24 cellular contexts compared by ENCODE assay signal in genomic region chr13:28473044-28473443, GRCh38. TPM values are rescaled to one million over a fixed set of nuclear protein-coding genes. Genes with fewer than 3 reads are reported as not detected.
DNase-seq lines count a peak whose midpoint lies in the region; ATAC-seq, FAIRE-seq and TF ChIP-seq lines count a peak whose summit lies in the region.
"Had no signal": no experiment of that assay in that cellular context is flagged by ENCODE, and none has a peak within 500 bp of the region (broad histone marks: within the 10 kb centered on the region; RNA-seq: fewer than 3 reads in every experiment).

No MANE protein-coding gene starts in this region.

- no peak overlapping the region for H3K4me2 ChIP-seq in HepG2 (ENCODE audit: low read depth, low read length)
- H3K4me2 ChIP-seq in IMR-90 (ENCODE audit: low read depth, low read length), result no peak overlapping the region
- no peak overlapping the region for H3K4me2 ChIP-seq in K562 (ENCODE audit: insufficient read depth, low read length)

- H2AFZ ChIP-seq in HepG2 (ENCODE audit: low read length) (no peak overlapping the region), IMR-90 (replicated peaks; ENCODE audit: low read length, poor library complexity) (no peak overlapping the region), K562 (ENCODE audit: low read depth, low read length) (no peak overlapping the region)
- H2AFZ ChIP-seq: GM23248 had no signal

- no peak overlapping the region for H3K23ac ChIP-seq in IMR-90 (ENCODE audit: low read depth, low read length)

- H3K9ac ChIP-seq in HepG2 (ENCODE audit: insufficient read depth, low read depth, low read length), result no peak overlapping the region
- H3K9ac ChIP-seq in IMR-90 (ENCODE audit: low read depth, low read length), result no peak overlapping the region
- H3K9ac ChIP-seq in K562 (ENCODE audit: insufficient read depth in 1 of 2, low read depth in 2 of 2, low read length in 2 of 2), result no peak overlapping the region
- H3K9ac ChIP-seq: BLaER1 treated with 17β-estradiol and CSF1 and Interleukin-3, amounts not matched to agents 10 nM and 100 nM; GM23248 had no signal

- no peak overlapping the region for H3K4me3 ChIP-seq in HepG2 (replicated peaks in 1 of 3; ENCODE audit: insufficient read depth in 1 of 3, low read depth in 2 of 3, low read length in 3 of 3)
- no peak overlapping the region for H3K4me3 ChIP-seq in right lobe of liver
- H3K4me3 ChIP-seq in IMR-90 (ENCODE audit: insufficient read depth, low read depth, low read length), result no peak overlapping the region
- H3K4me3 ChIP-seq in K562, result no peak overlapping the region
- H3K4me3 ChIP-seq: BLaER1 treated with 17β-estradiol and CSF1 and Interleukin-3, amounts not matched to agents 10 nM and 100 nM; GM23248 had no signal

- BruUV-seq in HepG2 (replicated peaks; lab: Mats Ljungman, UMichigan) (no TSS peak), IMR-90 (replicated peaks; lab: Mats Ljungman, UMichigan) (no TSS peak), K562 (replicated peaks; lab: Mats Ljungman, UMichigan) (no TSS peak)

- H4K20me1 ChIP-seq in HepG2 (ENCODE audit: insufficient read depth, low read length) (no peaks in the 10 kb centered on the region), IMR-90 (ENCODE audit: insufficient read depth, low read length) (peaks cover 3% of the 10 kb centered on the region; the same call in 1 of the 2 replicates), K562 (replicated peaks; ENCODE audit: control insufficient read depth, insufficient read depth, low read length) (no peaks in the 10 kb centered on the region)

- POLR2A ChIA-PET in HepG2 (lab: Yijun Ruan, JAX), result no interaction called here
- POLR2A ChIA-PET in IMR-90 (lab: Charles Lee; ENCODE audit: unreplicated experiment), result no interaction called here
- POLR2A ChIA-PET in K562 (lab: Yijun Ruan, JAX), result no interaction called here

- H3K27me3 ChIP-seq in HepG2 (ENCODE audit: control insufficient read depth in 1 of 2, insufficient read depth in 2 of 2, low read length in 2 of 2) (no peaks in the 10 kb centered on the region), right lobe of liver (no peaks in the 10 kb centered on the region), IMR-90 (ENCODE audit: control insufficient read depth, insufficient read depth, low read length) (no peaks in the 10 kb centered on the region), K562 (ENCODE audit: control insufficient read depth in 2 of 2, insufficient read depth in 2 of 2, low read length in 2 of 2) (no peaks in the 10 kb centered on the region)
- H3K27me3 ChIP-seq: BE2C; BLaER1 treated with 17β-estradiol and CSF1 and Interleukin-3, amounts not matched to agents 10 nM and 100 nM had no signal

- dilution Hi-C loops in IMR-90 (cut with HindIII; ENCODE audit: low sequenced_read_pairs, unreplicated experiment), result no loop called here

- CTCF ChIA-PET in HepG2 (lab: Yijun Ruan, JAX; ENCODE audit: low intra/inter-chr PET ratio, low total read pairs), result no interaction called here
- CTCF ChIA-PET in IMR-90 (lab: Yijun Ruan, JAX), result no interaction called here
- CTCF ChIA-PET in K562 (lab: Yijun Ruan, JAX; ENCODE audit: low intra/inter-chr PET ratio), result no interaction called here

- H3K9me3 ChIP-seq in HepG2 (ENCODE audit: low read length), result no peaks in the 10 kb centered on the region
- no peaks in the 10 kb centered on the region for H3K9me3 ChIP-seq in right lobe of liver
- no peaks in the 10 kb centered on the region for H3K9me3 ChIP-seq in IMR-90 (ENCODE audit: control insufficient read depth, insufficient read depth, low read length)
- H3K9me3 ChIP-seq in K562 (replicated peaks; ENCODE audit: control insufficient read depth, insufficient read depth, low read depth, low read length), result no peaks in the 10 kb centered on the region
- H3K9me3 ChIP-seq: BE2C, Caco-2 had no signal

- no peak for TF ChIP-seq CTCF in HepG2 (CRISPR knock-in tag; IDR thresholded peaks at IDR 0.05)
- TF ChIP-seq CTCF in right lobe of liver (IDR thresholded peaks at IDR 0.05), result no peak
- TF ChIP-seq CTCF in IMR-90 (conservative IDR thresholded peaks at IDR 0.05; ENCODE audit: low read depth, low read length), result no peak
- TF ChIP-seq CTCF in K562 (IDR thresholded peaks at IDR 0.05 in 2 of 3, conservative IDR thresholded peaks at IDR 0.05 in 1 of 3; ENCODE audit: insufficient read depth in 2 of 3, low read depth in 1 of 3, low read length in 3 of 3), result no peak

- no peak overlapping the region for H2BK5ac ChIP-seq in IMR-90 (ENCODE audit: low read depth, low read length, poor library complexity, severe bottlenecking)

- TF ChIP-seq RAD21 in HepG2 (CRISPR knock-in tag; IDR thresholded peaks at IDR 0.05), result no peak
- no peak for TF ChIP-seq RAD21 in IMR-90 (IDR thresholded peaks at IDR 0.05; ENCODE audit: low read length)
- TF ChIP-seq RAD21 in K562 (CRISPR knock-in tag; conservative IDR thresholded peaks at IDR 0.05 in 1 of 2, IDR thresholded peaks at IDR 0.05 in 1 of 2), result no peak

- H3K79me2 ChIP-seq in HepG2 (ENCODE audit: insufficient read depth, low read length) (no peaks in the 10 kb centered on the region), K562 (ENCODE audit: control insufficient read depth, insufficient read depth, low read length) (no peaks in the 10 kb centered on the region)

- FAIRE-seq in HepG2 (lab: Jason Lieb, UNC) (no peak), K562 (lab: Jason Lieb, UNC) (no peak)
- FAIRE-seq: A204.1, G401.6, GM12892 had no signal

- H4K91ac ChIP-seq in IMR-90 (ENCODE audit: insufficient read depth, low read depth, low read length), result no peak overlapping the region

- no peak overlapping the region for H2AK9ac ChIP-seq in IMR-90 (replicated peaks; ENCODE audit: low read depth, low read length, poor library complexity)

- no peak overlapping the region for H4K5ac ChIP-seq in IMR-90 (ENCODE audit: low read depth, low read length)

- H3K36me3 ChIP-seq in HepG2 (replicated peaks in 1 of 2; ENCODE audit: control insufficient read depth in 1 of 2, insufficient read depth in 2 of 2, low read length in 2 of 2) (no peaks in the 10 kb centered on the region), right lobe of liver (no peaks in the 10 kb centered on the region), IMR-90 (ENCODE audit: control insufficient read depth, insufficient read depth, low read length) (no peaks in the 10 kb centered on the region), K562 (ENCODE audit: control insufficient read depth, insufficient read depth, low read length) (no peaks in the 10 kb centered on the region)
- H3K36me3 ChIP-seq: BE2C had no signal

- no peak overlapping the region for H3K18ac ChIP-seq in IMR-90 (ENCODE audit: low read depth, low read length)

- 36% methylated on average over 7 of the region's 7 CpGs for WGBS in HepG2 (ENCODE audit: low lambda C conversion rate)
- 72% methylated on average over 7 of the region's 7 CpGs for WGBS in right lobe of liver (ENCODE audit: insufficient coverage, low coverage, low lambda C conversion rate, missing lambda C conversion rate)
- 60% methylated on average over 1 of the region's 7 CpGs; no CpG with 5 or more reads in 1 of the 2 experiments for WGBS in IMR-90 (ENCODE audit: extremely low coverage in 2 of 2, insufficient read length in 1 of 2), 2 experiments
- 27% methylated on average over 6 of the region's 7 CpGs for WGBS in K562 (ENCODE audit: insufficient coverage, low coverage, missing lambda C conversion rate)

- TF ChIP-seq EP300 in HepG2 (IDR thresholded peaks at IDR 0.05; ENCODE audit: low read depth in 2 of 2, low read length in 2 of 2) (no peak), HepG2 (CRISPR knock-in tag; IDR thresholded peaks at IDR 0.05; ENCODE audit: borderline replicate concordance) (no peak), K562 (IDR thresholded peaks at IDR 0.05; ENCODE audit: low read length) (no peak)

- no peak overlapping the region for H4K8ac ChIP-seq in IMR-90 (ENCODE audit: low read depth in 2 of 2, low read length in 2 of 2)

- H3K4ac ChIP-seq in IMR-90 (ENCODE audit: low read depth, low read length), result no peak overlapping the region

- no peak overlapping the region for H2AK5ac ChIP-seq in IMR-90 (ENCODE audit: low read depth, low read length)

- no peak overlapping the region for H3K56ac ChIP-seq in IMR-90 (ENCODE audit: extremely low read depth, insufficient read depth, low read length)

- H2BK15ac ChIP-seq in IMR-90 (ENCODE audit: low read depth, low read length), result no peak overlapping the region; the same call in 2 of the 3 replicates

- intact Hi-C loops in HepG2 (cut with micrococcal nuclease; ENCODE audit: unreplicated experiment), result no loop called here
- intact Hi-C loops in right lobe of liver (cut with DNase I), result no loop called here
- intact Hi-C loops in IMR-90 (cut with micrococcal nuclease), result no loop called here
- intact Hi-C loops in K562 (cut with micrococcal nuclease), result no loop called here
- intact Hi-C loops in left ventricle myocardium superior (cut with micrococcal nuclease), result no loop called here

- H2BK20ac ChIP-seq in IMR-90 (ENCODE audit: low read depth, low read length), result no peak overlapping the region

- no peak for DNase-seq in HepG2 (ENCODE audit: low spot score)
- DNase-seq in right lobe of liver, result no peak
- no peak for DNase-seq in IMR-90
- no peak for DNase-seq in K562 (ENCODE audit: extremely low read depth in 1 of 4, low spot score in 3 of 4)
- no peak for DNase-seq in C1 segment of cervical spinal cord (lab: John Stamatoyannopoulos, UW)
- DNase-seq in left ventricle myocardium superior, result no peak
- DNase-seq in hepatic stellate cell (ENCODE audit: low spot score), result no peak
- DNase-seq: ACHN; AML-193; BE2C; Caco-2; CD4-positive, CD25-positive, alpha-beta regulatory T cell; CD8-positive, alpha-beta T cell; DMS153; DND-41; GM23248; H9 had no signal

- no peak overlapping the region for H3K14ac ChIP-seq in IMR-90 (replicated peaks; ENCODE audit: low read depth, low read length)

- H3K27ac ChIP-seq in HepG2 (ENCODE audit: extremely low read length, insufficient read depth, low read length) (no peak overlapping the region), right lobe of liver (no peak overlapping the region), IMR-90 (ENCODE audit: insufficient read depth, low read length) (no peak overlapping the region), K562 (ENCODE audit: extremely low read depth, low read depth, low read length) (no peak overlapping the region)
- H3K27ac ChIP-seq: 22Rv1, GM23248 had no signal

- ATAC-seq in HepG2 (no peak), right lobe of liver (no peak), IMR-90 (ENCODE audit: low read depth) (no peak), K562 (no peak), left ventricle myocardium superior (no peak), GM18873 (IDR thresholded peaks at IDR 0.05; ENCODE audit: low FRiP score, unreplicated experiment) (no peak)
- ATAC-seq: CD8-positive, alpha-beta T cell; HCT116 had no signal

- TF ChIP-seq POLR2A in HepG2 (IDR thresholded peaks at IDR 0.05; ENCODE audit: insufficient read depth in 1 of 2, low read depth in 2 of 2, low read length in 2 of 2) (no peak), right lobe of liver (IDR thresholded peaks at IDR 0.05) (no peak), IMR-90 (IDR thresholded peaks at IDR 0.05; ENCODE audit: low read depth, low read length) (no peak), K562 (conservative IDR thresholded peaks at IDR 0.05) (no peak)

- peaks cover 17 to 48% of the 10 kb centered on the region in 2 experiments for H3K79me1 ChIP-seq in IMR-90 (ENCODE audit: low read depth in 1 of 2, low read length in 2 of 2)

- no peak overlapping the region for H2BK120ac ChIP-seq in IMR-90 (ENCODE audit: low read depth, low read length)

- in situ Hi-C loops in HepG2 (cut with HindIII; ENCODE audit: extremely low pct_ligation_motif_present, low pct_unique_long_range_greater_than_20kb) (no loop called here), IMR-90 (cut with MboI; ENCODE audit: low sequenced_read_pairs) (no loop called here), K562 (cut with MboI) (no loop called here)

- H3K4me1 ChIP-seq in HepG2 (ENCODE audit: insufficient read depth, low read length) (0 out of 2 replicates have a peak, but pooled peaks cover 6% of the 10 kb centered on the region), right lobe of liver (no peaks in the 10 kb centered on the region), IMR-90 (ENCODE audit: control insufficient read depth, insufficient read depth, low read length) (peaks cover 10% of the 10 kb centered on the region), K562 (replicated peaks in 1 of 2; ENCODE audit: control insufficient read depth in 2 of 2, insufficient read depth in 2 of 2, low read length in 2 of 2) (peaks cover 0 to 20% of the 10 kb centered on the region in 2 experiments; a peak in 3 of 5 replicates)

- H3K9me1 ChIP-seq in IMR-90 (ENCODE audit: insufficient read depth, low read length) (peaks cover 13% of the 10 kb centered on the region), K562 (ENCODE audit: control insufficient read depth, insufficient read depth, low read length) (no peaks in the 10 kb centered on the region)

RNA-seq across cellular contexts. Expression of gene FLT1, which starts 21.9 kb away (rescaled TPM):
- 0.02 TPM in 1 of 2 replicates, not detected in the other for total RNA-seq in HepG2 (2016; rRNA removed; fragmentation: Illumina TruSeq; extraction: Trizol)
- total RNA-seq in HepG2 (2016; cell fraction: cytosol; rRNA removed; fragmentation: Illumina TruSeq; extraction: Trizol; ENCODE audit: low read depth), result not detected in 2 replicates
- not detected in 2 replicates for total RNA-seq in HepG2 (2016; cell fraction: insoluble cytoplasmic fraction; rRNA removed; fragmentation: Illumina TruSeq; extraction: Trizol)
- not detected in 2 replicates for total RNA-seq in HepG2 (2016; cell fraction: membrane; rRNA removed; fragmentation: Illumina TruSeq; extraction: Trizol)
- not detected in 2 replicates for total RNA-seq in HepG2 (2016; cell fraction: nucleus; rRNA removed; fragmentation: Illumina TruSeq; extraction: Trizol)
- not detected in 2 replicates for polyA plus RNA-seq in HepG2 (2011; rRNA removed)
- polyA plus RNA-seq in HepG2 (2011; cell fraction: cytosol; rRNA removed), result 0.03 TPM in 1 of 2 replicates, not detected in the other
- polyA plus RNA-seq in HepG2 (2011; cell fraction: nucleus; rRNA removed), result not detected in 2 replicates
- polyA plus RNA-seq in HepG2 (2012), result not detected in 2 replicates
- not detected in 2 replicates for polyA plus RNA-seq in HepG2 (2016; cell fraction: cytosol; fragmentation: Illumina TruSeq; extraction: Trizol; ENCODE audit: low read depth)
- not detected in 2 replicates for polyA plus RNA-seq in HepG2 (2016; cell fraction: insoluble cytoplasmic fraction; fragmentation: Illumina TruSeq; extraction: Trizol; ENCODE audit: low read depth)
- not detected in 2 replicates for polyA plus RNA-seq in HepG2 (2016; cell fraction: membrane; fragmentation: Illumina TruSeq; extraction: Trizol; ENCODE audit: low read depth)
- not detected in 2 replicates for polyA plus RNA-seq in HepG2 (2016; cell fraction: nucleus; fragmentation: Illumina TruSeq; extraction: Trizol; ENCODE audit: insufficient read depth, low read depth)
- polyA minus RNA-seq in HepG2 (2011; rRNA and poly(A)+ RNA removed; ENCODE audit: low replicate concordance), result not detected in 2 replicates
- polyA minus RNA-seq in HepG2 (2011; cell fraction: cytosol; rRNA and poly(A)+ RNA removed), result not detected in 2 replicates
- not detected in 2 replicates for polyA minus RNA-seq in HepG2 (2011; cell fraction: nucleus; rRNA and poly(A)+ RNA removed)
- 10 to 100 TPM; 10.6 to 66.4 (median 20.5) TPM for total RNA-seq in right lobe of liver
- total RNA-seq in IMR-90 (2012; rRNA removed), result 10.0 and 10.4 TPM in 2 replicates
- 4.4 and 4.5 TPM in 2 replicates for polyA plus RNA-seq in IMR-90 (2012; rRNA removed)
- polyA plus RNA-seq in IMR-90 (2012; cell fraction: cytosol; rRNA removed), result 1.6 and 2.5 TPM in 2 replicates
- polyA plus RNA-seq in IMR-90 (2012; cell fraction: nucleus; rRNA removed; ENCODE audit: low replicate concordance), result 1.3 and 3.9 TPM in 2 replicates
- total RNA-seq in K562 (2011; cell fraction: chromatin; rRNA removed; ENCODE audit: low replicate concordance), result 2.9 and 4.1 TPM in 2 replicates
- total RNA-seq in K562 (2011; cell fraction: nucleolus; rRNA removed), result 1.3 and 1.7 TPM in 2 replicates
- 1.5 and 3.1 TPM in 2 replicates for total RNA-seq in K562 (2011; cell fraction: nucleoplasm; rRNA removed)
- 0.24 and 0.27 TPM in 2 replicates for total RNA-seq in K562 (2014; rRNA removed)
- total RNA-seq in K562 (2014; rRNA removed; fragmentation: Illumina TruSeq; extraction: Trizol), result 0.19 and 0.22 TPM in 2 replicates
- 0.04 TPM in 2 replicates for total RNA-seq in K562 (2015; rRNA removed; fragmentation: Illumina TruSeq; extraction: Trizol)
- total RNA-seq in K562 (2021), result 0.22 and 0.40 TPM in 2 replicates
- polyA plus RNA-seq in K562 (2011; rRNA removed), result 0.77 and 2.0 TPM in 2 replicates
- 0.37 and 0.45 TPM in 2 replicates for polyA plus RNA-seq in K562 (2011; cell fraction: cytosol; rRNA removed)
- polyA plus RNA-seq in K562 (2011; cell fraction: nucleus; rRNA removed), result 0.97 and 1.0 TPM in 2 replicates
- 0.60 and 0.91 TPM in 2 replicates for polyA plus RNA-seq in K562 (2012)
- 0.17 and 0.22 TPM in 2 replicates for polyA plus RNA-seq in K562 (2014; fragmentation: Illumina TruSeq; extraction: Trizol)
- under 1 TPM; 0.04 to 0.10 TPM for polyA plus RNA-seq in K562 (2014; fragmentation: Nextera tagmentation; extraction: Ambion mirVana)
- polyA plus RNA-seq in K562 (2014; rRNA removed), result 0.01 TPM in 1 of 2 replicates, not detected in the other
- 2.5 and 4.0 TPM in 2 replicates for polyA minus RNA-seq in K562 (2011; rRNA and poly(A)+ RNA removed)
- 0.55 and 1.4 TPM in 2 replicates for polyA minus RNA-seq in K562 (2011; cell fraction: cytosol; rRNA and poly(A)+ RNA removed)
- 0.56 and 0.81 TPM in 2 replicates for polyA minus RNA-seq in K562 (2011; cell fraction: nucleus; rRNA and poly(A)+ RNA removed)
- total RNA-seq in left ventricle myocardium superior, result 46.1 TPM

Comparison
In these comparisons a context has a peak if more than half of its experiments do, and no peak if none do; other contexts are left out.
1. Of the 241 proteins assayed by ChIP-seq in both HepG2 and K562: peak only in HepG2: none; only in K562: MAFG, NFE2 and NFE2L1; in both: MAFF and MAFK; in neither: 236.